16 cellular contexts compared by ENCODE assay signal in the genomic region with DNA sequence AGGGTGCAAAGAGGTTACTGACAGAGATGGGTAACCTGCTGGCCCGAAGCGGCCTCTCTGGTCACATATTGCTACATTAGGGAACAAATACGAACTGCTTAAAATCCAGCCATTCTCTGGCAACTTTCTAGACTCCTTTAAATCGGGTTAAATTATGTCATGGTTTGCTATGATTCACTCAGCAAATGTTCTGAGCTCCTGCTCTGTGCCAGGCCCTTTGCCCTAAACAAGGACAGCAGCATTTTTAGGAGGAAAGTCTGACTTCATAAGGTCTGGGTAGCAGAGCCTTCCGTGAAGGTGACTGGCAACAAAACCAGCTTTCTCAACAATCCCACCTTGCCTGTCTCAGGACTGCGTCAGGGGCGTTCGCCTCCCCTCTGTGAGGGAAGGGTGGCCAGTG. TPM values are rescaled to one million over a fixed set of nuclear protein-coding genes. Genes with fewer than 3 reads are reported as not detected.
A peak's percentile ranks its signal among the peaks of the same experiment; 100 is the strongest.
DNase-seq lines count a peak whose midpoint lies in the region; ATAC-seq and TF ChIP-seq lines count a peak whose summit lies in the region.
"Had no signal": no experiment of that assay in that cellular context is flagged by ENCODE, and none has a peak within 500 bp of the region (broad histone marks: within the 10 kb centered on the region; RNA-seq: fewer than 3 reads in every experiment).

No MANE protein-coding gene starts in this region.

- no peak for ATAC-seq in HG03521 (IDR thresholded peaks at IDR 0.05; ENCODE audit: unreplicated experiment)
- no peak for ATAC-seq in T-helper 17 cell

- H2BK15ac ChIP-seq in mesenchymal stem cell (ENCODE audit: low read depth, poor library complexity, severe bottlenecking) = no peak overlapping the region

- no peaks in the 10 kb centered on the region for H3K9me3 ChIP-seq in mesenchymal stem cell (ENCODE audit: control insufficient read depth, low read length)
- H3K9me3 ChIP-seq in T-helper 17 cell (ENCODE audit: control insufficient read depth, low read length, poor library complexity, severe bottlenecking) = no peaks in the 10 kb centered on the region

- no peak for TF ChIP-seq CTCF in choroid plexus epithelial cell (conservative IDR thresholded peaks at IDR 0.05; ENCODE audit: low read depth, low read length)

- H3K18ac ChIP-seq in mesenchymal stem cell (ENCODE audit: low read depth in 1 of 2, low read length in 2 of 2) = peak overlapping the region in 1 of 2 experiments; percentile 48

- no peak overlapping the region for H3K4ac ChIP-seq in mesenchymal stem cell (ENCODE audit: low read depth in 1 of 2, low read length in 2 of 2)

- no peak overlapping the region for H3K4me3 ChIP-seq in choroid plexus epithelial cell (ENCODE audit: low read depth, low read length)
- H3K4me3 ChIP-seq in mesenchymal stem cell (ENCODE audit: insufficient read depth in 1 of 2, low read depth in 1 of 2, low read length in 2 of 2) = no peak overlapping the region

- peaks cover 15% of the 10 kb centered on the region for H3K27me3 Mint-ChIP-seq in T-helper 17 cell

- H3K27me3 ChIP-seq in mesenchymal stem cell (ENCODE audit: control insufficient read depth in 1 of 2, insufficient read depth in 1 of 2, low read length in 2 of 2) = no peaks in the 10 kb centered on the region

- peak; percentile 38 for DNase-seq in Daoy (ENCODE audit: low read depth)
- peak; percentile 42 for DNase-seq in RPMI7951 (ENCODE audit: low read depth)
- DNase-seq in choroid plexus epithelial cell (ENCODE audit: low read depth) = peak; percentile 5
- peak; percentile 6 for DNase-seq in mesenchymal stem cell
- DNase-seq in T-helper 17 cell = no peak
- no peak for DNase-seq in COR-L47 (lab: John Stamatoyannopoulos, UW)
- DNase-seq in NCI-H2029 (lab: John Stamatoyannopoulos, UW) = no peak
- DNase-seq: CD4-positive, alpha-beta memory T cell; DND-41; H9; Kasumi-1; MV-4-11; NCI-H1417 treated with DMSO at 0.1 percent for 48 hours; NCI-H2029 treated with DMSO at 0.1 percent for 48 hours; NCI-H510A had no signal

- no peak overlapping the region for H3K27ac Mint-ChIP-seq in T-helper 17 cell
- H3K27ac Mint-ChIP-seq: CD4-positive, alpha-beta memory T cell; H9 had no signal

- H3K23ac ChIP-seq in mesenchymal stem cell (ENCODE audit: low read length in 2 of 2) = no peak overlapping the region

- no peak overlapping the region for H2AFZ ChIP-seq in mesenchymal stem cell (ENCODE audit: low read depth, low read length)

- H4K91ac ChIP-seq in mesenchymal stem cell (ENCODE audit: low read length) = no peak overlapping the region

- no peaks in the 10 kb centered on the region for H3K36me3 Mint-ChIP-seq in T-helper 17 cell (ENCODE audit: low read depth)
- H3K36me3 Mint-ChIP-seq: CD4-positive, alpha-beta memory T cell had no signal

- no peak overlapping the region for H3K9ac ChIP-seq in mesenchymal stem cell (ENCODE audit: low read length)

- H4K8ac ChIP-seq in mesenchymal stem cell (ENCODE audit: low read length) = no peak overlapping the region

- no peaks in the 10 kb centered on the region for H3K36me3 ChIP-seq in mesenchymal stem cell (ENCODE audit: control insufficient read depth in 1 of 2, insufficient read depth in 2 of 2, low read depth in 1 of 2, low read length in 2 of 2)

- H2BK120ac ChIP-seq in mesenchymal stem cell (ENCODE audit: low read depth, low read length) = no peak overlapping the region

- H3K4me2 ChIP-seq in mesenchymal stem cell (ENCODE audit: low read length, poor library complexity, severe bottlenecking) = no peak overlapping the region

- H3K4me1 ChIP-seq in mesenchymal stem cell (ENCODE audit: control insufficient read depth, insufficient read depth, low read depth, low read length) = peaks cover 7% of the 10 kb centered on the region

- peak overlapping the region; percentile 20 for H2AK5ac ChIP-seq in mesenchymal stem cell (ENCODE audit: low read length, severe bottlenecking)

- H2BK5ac ChIP-seq in mesenchymal stem cell (ENCODE audit: low read depth, low read length, poor library complexity, severe bottlenecking) = no peak overlapping the region

- peak overlapping the region in 1 of 2 experiments; percentile 18 for H2BK12ac ChIP-seq in mesenchymal stem cell (ENCODE audit: low read length in 2 of 2)

- 75% methylated on average over 7 of the region's 8 CpGs for WGBS in mesenchymal stem cell

- H3K79me1 ChIP-seq in mesenchymal stem cell (replicated peaks; ENCODE audit: low read length, poor library complexity, severe bottlenecking) = no peaks in the 10 kb centered on the region

- H3K14ac ChIP-seq in mesenchymal stem cell (ENCODE audit: low read length in 2 of 2) = no peak overlapping the region

- H3K4me1 Mint-ChIP-seq in T-helper 17 cell = no peaks in the 10 kb centered on the region
- H3K4me1 Mint-ChIP-seq: CD4-positive, alpha-beta memory T cell had no signal

- peak overlapping the region; percentile 50 for H3K27ac ChIP-seq in mesenchymal stem cell (ENCODE audit: low read length, poor library complexity, severe bottlenecking)

- H3K4me3 Mint-ChIP-seq in T-helper 17 cell = no peak overlapping the region
- H3K4me3 Mint-ChIP-seq: CD4-positive, alpha-beta memory T cell; H9 had no signal

RNA-seq across cellular contexts. Expression of gene ZP4, which starts 15.4 kb away (rescaled TPM):
- total RNA-seq in Daoy (2014; rRNA removed; shearing (Covaris generic)) = 0.46 and 4.0 TPM in 2 replicates
- total RNA-seq in RPMI7951 (2014; rRNA removed; shearing (Covaris generic)) = 0.10 and 0.24 TPM in 2 replicates
- not detected for polyA plus RNA-seq in mesenchymal stem cell (2013, experiment 1 of 2)
- not detected for polyA plus RNA-seq in mesenchymal stem cell (2013, experiment 2 of 2)
- not detected for total RNA-seq in T-helper 17 cell
- total RNA-seq: CD4-positive, alpha-beta memory T cell; H9 had no signal
- polyA plus RNA-seq: CD4-positive, alpha-beta memory T cell had no signal

Comparison
In these comparisons a context has a peak if more than half of its experiments do, and no peak if none do; other contexts are left out.
1. DNase-seq: peak in Daoy (single experiment), RPMI7951 (single experiment), choroid plexus epithelial cell (single experiment) and mesenchymal stem cell (single experiment); none in T-helper 17 cell (0 of 3), COR-L47 (single experiment) and NCI-H2029 (single experiment).